Comparison of ENCODE assay signal across 8 cellular contexts in genomic region chr1:226223786-226224244, GRCh38.
DNase-seq lines count a peak whose midpoint lies in the region; ATAC-seq lines count a peak whose summit lies in the region.

No MANE protein-coding gene starts in this region.

- H3K4me3 ChIP-seq in GM08714 (ENCODE audit: low read length): peak overlapping the region; percentile 66
- peak overlapping the region; percentile 55; the same call in 1 of the 2 replicates for H3K4me3 ChIP-seq in iPS DF 6.9 (ENCODE audit: low read length)

- no peaks in the 10 kb centered on the region for H3K36me3 ChIP-seq in iPS DF 6.9 (ENCODE audit: control insufficient read depth, insufficient read depth, low read length)

- ATAC-seq in GM19467 (IDR thresholded peaks at IDR 0.05; ENCODE audit: unreplicated experiment) (peak; percentile 55), HG03520 (IDR thresholded peaks at IDR 0.05; ENCODE audit: unreplicated experiment) (peak; percentile 73)
- ATAC-seq in stimulated activated naive CD8-positive, alpha-beta T cell treated with anti-CD3 and anti-CD28 coated beads, Interleukin-15, Interleukin-2, amounts not matched to agents 100 U/mL and 50 U/mL, for 24 hours: peak; percentile 58

- no peaks in the 10 kb centered on the region for H3K9me3 ChIP-seq in iPS DF 6.9 (ENCODE audit: control insufficient read depth, insufficient read depth, low read length)

- no peaks in the 10 kb centered on the region for H3K27me3 ChIP-seq in iPS DF 6.9 (ENCODE audit: control insufficient read depth, insufficient read depth, low read length)

- no peak overlapping the region for H3K27ac ChIP-seq in iPS DF 6.9 (ENCODE audit: low read length)

- DNase-seq in activated T-cell treated with anti-CD3 and anti-CD28 coated beads, Interleukin-2, amount 50 U/mL, for 1 hour: peak; percentile 39
- DNase-seq in iPS DF 6.9 (ENCODE audit: low read depth, low spot score) (no peak), middle frontal gyrus (ENCODE audit: extremely low spot score, low spot score) (no peak), NCI-H2107 treated with DMSO at 0.1 percent for 48 hours (lab: John Stamatoyannopoulos, UW; ENCODE audit: unreplicated experiment) (no peak)
- DNase-seq in stimulated activated naive CD8-positive, alpha-beta T cell treated with anti-CD3 and anti-CD28 coated beads, Interleukin-15, Interleukin-2, amounts not matched to agents 100 U/mL and 50 U/mL, for 24 hours: peak; percentile 25

- WGBS in iPS DF 6.9 (ENCODE audit: insufficient coverage, insufficient read length): no CpG with 5 or more reads among the region's 55 CpGs

- H3K4me1 ChIP-seq in iPS DF 6.9 (ENCODE audit: control insufficient read depth, insufficient read depth, low read length): no peaks in the 10 kb centered on the region

Comparison
In these comparisons a context has a peak if more than half of its experiments do, and no peak if none do; other contexts are left out.
1. DNase-seq: peak in activated T-cell treated with anti-CD3 and anti-CD28 coated beads, Interleukin-2, amount 50 U/mL, for 1 hour (single experiment) and stimulated activated naive CD8-positive, alpha-beta T cell treated with anti-CD3 and anti-CD28 coated beads, Interleukin-15, Interleukin-2, amounts not matched to agents 100 U/mL and 50 U/mL, for 24 hours (single experiment); none in iPS DF 6.9 (single experiment), middle frontal gyrus (single experiment) and NCI-H2107 treated with DMSO at 0.1 percent for 48 hours (single experiment).
2. Peak in every context shown above with its lines, with median percentiles within 50 percentile points of each other: ATAC-seq.